ENCODE assay signal across 8 cellular contexts in the genomic region with DNA sequence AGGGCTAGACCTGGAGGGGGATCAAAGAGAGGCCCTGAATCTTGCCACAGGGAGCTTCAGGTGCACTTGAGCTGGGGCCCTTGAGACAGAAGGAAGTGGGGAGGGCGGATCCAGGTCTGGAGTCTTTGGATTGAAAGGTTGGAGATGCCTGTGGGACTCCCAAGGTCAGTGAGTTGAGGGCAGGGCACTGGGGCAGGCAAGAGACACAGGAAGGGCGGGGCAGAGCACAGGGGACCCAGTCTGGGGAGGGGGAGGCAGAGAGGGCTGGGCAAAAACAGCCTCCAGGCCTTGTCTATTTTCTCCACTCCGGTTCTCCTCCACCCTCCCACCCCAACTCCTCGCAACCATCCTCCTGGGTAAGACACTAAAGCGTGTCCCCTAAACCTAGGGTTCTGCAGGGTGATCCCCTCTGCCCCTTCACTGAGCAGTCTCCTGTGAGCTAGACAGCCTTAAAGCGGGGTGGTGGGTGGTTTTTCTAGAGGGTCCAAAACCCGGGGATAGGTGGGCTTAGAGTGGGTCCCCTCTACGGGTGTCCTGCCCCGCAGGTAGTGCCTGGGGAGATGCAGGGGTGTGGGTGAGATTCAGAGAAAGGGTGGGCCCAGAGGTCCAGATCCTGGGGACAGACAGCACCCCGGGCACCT. TPM values are rescaled to one million over a fixed set of nuclear protein-coding genes. Genes with fewer than 3 reads are reported as not detected.
DNase-seq lines count a peak whose midpoint lies in the region; ATAC-seq and TF ChIP-seq lines count a peak whose summit lies in the region.

No MANE protein-coding gene starts in this region.

- peak overlapping the region; percentile 74 for H3K27ac Mint-ChIP-seq in activated naive CD8-positive, alpha-beta T cell treated with anti-CD3 and anti-CD28 coated beads, Interleukin-2, amount 50 U/mL, for 24 hours
- peak overlapping the region; percentile 6 to 78 (median 63) for H3K27ac Mint-ChIP-seq in immature natural killer cell

- H3K4me1 Mint-ChIP-seq in activated naive CD8-positive, alpha-beta T cell treated with anti-CD3 and anti-CD28 coated beads, Interleukin-2, amount 50 U/mL, for 24 hours, result peaks cover 33% of the 10 kb centered on the region
- H3K4me1 Mint-ChIP-seq in immature natural killer cell, result peaks cover 40 to 42% of the 10 kb centered on the region in 2 donors

- H3K36me3 ChIP-seq in testis (ENCODE audit: low read depth, missing control alignments), result no peaks in the 10 kb centered on the region

- no peak for TF ChIP-seq CTCF in testis (IDR thresholded peaks at IDR 0.05)

- H3K27ac ChIP-seq in testis, result peak overlapping the region; percentile 44 to 50

- H3K27me3 ChIP-seq in testis, result no peaks in the 10 kb centered on the region

- no peaks in the 10 kb centered on the region for H3K9me3 ChIP-seq in testis

- H3K27me3 Mint-ChIP-seq in activated naive CD8-positive, alpha-beta T cell treated with anti-CD3 and anti-CD28 coated beads, Interleukin-2, amount 50 U/mL, for 24 hours, result no peaks in the 10 kb centered on the region
- peaks cover 0 to 7% (median 3%) of the 10 kb centered on the region in 3 donors for H3K27me3 Mint-ChIP-seq in immature natural killer cell (ENCODE audit: low read depth in 3 of 3)

- no peaks in the 10 kb centered on the region for H3K36me3 Mint-ChIP-seq in activated naive CD8-positive, alpha-beta T cell treated with anti-CD3 and anti-CD28 coated beads, Interleukin-2, amount 50 U/mL, for 24 hours (ENCODE audit: low read depth)
- peaks cover 0 to 5% (median 0%) of the 10 kb centered on the region in 3 donors for H3K36me3 Mint-ChIP-seq in immature natural killer cell

- H3K9me3 Mint-ChIP-seq in activated naive CD8-positive, alpha-beta T cell treated with anti-CD3 and anti-CD28 coated beads, Interleukin-2, amount 50 U/mL, for 24 hours, result peaks cover 12% of the 10 kb centered on the region
- H3K9me3 Mint-ChIP-seq in immature natural killer cell, result peaks cover 1 to 12% (median 7%) of the 10 kb centered on the region in 6 donors

- ATAC-seq in activated naive CD8-positive, alpha-beta T cell treated with anti-CD3 and anti-CD28 coated beads, Interleukin-2, amount 50 U/mL, for 24 hours, result no peak
- no peak for ATAC-seq in GM21619 (IDR thresholded peaks at IDR 0.05; ENCODE audit: unreplicated experiment)

- peaks cover 19% of the 10 kb centered on the region for H3K4me1 ChIP-seq in testis

- peak overlapping the region; percentile 49 to 56 for H3K4me3 ChIP-seq in testis

- TF ChIP-seq POLR2A in testis (IDR thresholded peaks at IDR 0.05), result no peak

- intact Hi-C loops in testis (cut with DNase I; ENCODE audit: low total_unique reads), result no loop called here

- 37 to 39% methylated on average over 9 to 10 of the region's 10 CpGs for whole genome bisulfite sequencing in testis, 2 donors

- H3K4me3 Mint-ChIP-seq in activated naive CD8-positive, alpha-beta T cell treated with anti-CD3 and anti-CD28 coated beads, Interleukin-2, amount 50 U/mL, for 24 hours, result peak overlapping the region; percentile 70
- H3K4me3 Mint-ChIP-seq in immature natural killer cell, result peak overlapping the region; percentile 75 to 84 (median 76)

- DNase-seq in NCI-H2029 (lab: John Stamatoyannopoulos, UW) (peak; percentile 37), NCI-H2029 treated with DMSO at 0.1 percent for 48 hours (lab: John Stamatoyannopoulos, UW) (no peak), immature natural killer cell (peak in 1 of 3 donors; percentile 14), testis (no peak), NCI-H187 treated with DMSO at 0.1 percent for 48 hours (lab: John Stamatoyannopoulos, UW) (no peak), NCI-H82 (lab: John Stamatoyannopoulos, UW) (no peak)
- no peak for DNase-seq in activated naive CD8-positive, alpha-beta T cell treated with anti-CD3 and anti-CD28 coated beads, Interleukin-2, amount 50 U/mL, for 24 hours

RNA-seq across cellular contexts. Expression of a gene that starts 38.6 kb away (rescaled TPM):
- 1 to 10 TPM in 2 of 3 donors, under 1 TPM in 1; 0.24 to 1.6 (median 1.2) TPM for polyA plus RNA-seq in immature natural killer cell
- total RNA-seq in testis, result 10 to 100 TPM; 13.8 to 21.5 TPM
- 5.6 TPM for polyA plus RNA-seq in testis (ENCODE audit: insufficient read depth, low read depth, low replicate concordance)

RNA-seq across cellular contexts. Expression of a gene that starts 44.2 kb away (rescaled TPM):
- polyA plus RNA-seq in immature natural killer cell (10 to 100 TPM in 1 of 3 donors, 1 to 10 TPM in 2; 3.5 to 23.0 (median 4.1) TPM), testis (ENCODE audit: insufficient read depth, low read depth, low replicate concordance) (20.8 TPM)
- 10 to 100 TPM; 61.2 to 81.5 TPM for total RNA-seq in testis
